ENCODE assay signal across 16 cellular contexts in genomic region chr4:61500883-61501282, GRCh38.
A peak's percentile ranks its signal among the peaks of the same experiment; 100 is the strongest.
DNase-seq lines count a peak whose midpoint lies in the region; TF ChIP-seq lines count a peak whose summit lies in the region.
"Had no signal": no experiment of that assay in that cellular context is flagged by ENCODE, and none has a peak within 500 bp of the region (broad histone marks: within the 10 kb centered on the region; RNA-seq: fewer than 3 reads in every experiment).

No MANE protein-coding gene starts in this region.

- H3K9me3 ChIP-seq in PC-9 (ENCODE audit: insufficient read depth, low read depth) (no peaks in the 10 kb centered on the region), fibroblast of lung (ENCODE audit: control insufficient read depth, insufficient read depth, low read depth, low read length) (no peaks in the 10 kb centered on the region), testis (no peaks in the 10 kb centered on the region)
- H3K9me3 ChIP-seq: lower lobe of right lung, pancreas had no signal

- CTCF ChIA-PET in PC-9 (lab: Charles Lee) (interaction anchor here (0.6 kb wide), 1 partner anchor 17 kb away, joined by 4 read pairs; no protein-coding TSS in a partner anchor), GM10248 (lab: Yijun Ruan, JAX) (no interaction called here)

- no peak overlapping the region for H3K4me2 ChIP-seq in PC-9
- H3K4me2 ChIP-seq in fibroblast of lung (ENCODE audit: extremely low read depth, insufficient read depth, low read length), result no peak overlapping the region

- H3K9ac ChIP-seq in fibroblast of lung (ENCODE audit: insufficient read depth, low read length), result no peak overlapping the region

- no peak for TF ChIP-seq POLR2A in testis (IDR thresholded peaks at IDR 0.05)

- peak; percentile 12 to 13 for DNase-seq in SHP77 (lab: John Stamatoyannopoulos, UW)
- no peak for DNase-seq in SHP77 treated with DMSO at 0.1 percent for 48 hours (lab: John Stamatoyannopoulos, UW)
- DNase-seq in PC-9, result no peak
- DNase-seq in fibroblast of lung (ENCODE audit: low read depth in 2 of 2), result peak; percentile 4 to 29
- DNase-seq in testis, result peak; percentile 29
- no peak for DNase-seq in T-helper 1 cell
- DNase-seq in GM10248 (ENCODE audit: extremely low spot score), result no peak
- DNase-seq in activated CD4-positive, CD25-positive, alpha-beta regulatory T cell treated with anti-CD3 and anti-CD28 coated beads, Interleukin-2, amount 50 U/mL, for 72 hours, result no peak
- DNase-seq: activated CD4-positive, alpha-beta T cell treated with anti-CD3 and anti-CD28 coated beads, Interleukin-2, amount 50 U/mL, for 4 hours; activated gamma-delta T cell treated with Interleukin-2 at 50 U/mL for 16 hours; DND-41; lower lobe of right lung; NCI-H345; pancreas; stimulated activated CD4-positive, alpha-beta T cell treated with anti-CD3 and anti-CD28 coated beads, Interleukin-4, amount 100 ng/mL, for 4 hours had no signal

- POLR2A ChIA-PET in PC-9 (lab: Charles Lee; ENCODE audit: unreplicated experiment), result no interaction called here
- POLR2A ChIA-PET in GM10248 (lab: Yijun Ruan, JAX), result no interaction called here

- H2AFZ ChIP-seq in PC-9 (no peak overlapping the region), fibroblast of lung (ENCODE audit: low read length) (no peak overlapping the region)

- TF ChIP-seq CTCF in PC-9 (conservative IDR thresholded peaks at IDR 0.05) (peak; percentile 25; the same call in 1 of the 2 replicates), fibroblast of lung (conservative IDR thresholded peaks at IDR 0.05 in 1 of 2, IDR thresholded peaks at IDR 0.05 in 1 of 2; ENCODE audit: low read depth in 1 of 2, low read length in 2 of 2) (peak in 1 of 2 donors; percentile 28), testis (IDR thresholded peaks at IDR 0.05) (no peak), GM10248 (IDR thresholded peaks at IDR 0.05; ENCODE audit: control extremely low read depth, extremely low read depth, low read depth, missing control alignments) (no peak)

- no peak overlapping the region for H3K4me3 ChIP-seq in PC-9
- no peak overlapping the region for H3K4me3 ChIP-seq in fibroblast of lung (replicated peaks in 1 of 4; ENCODE audit: control extremely low read depth in 1 of 4, insufficient read depth in 1 of 4, low read depth in 3 of 4, low read length in 4 of 4)
- H3K4me3 ChIP-seq in testis, result no peak overlapping the region
- H3K4me3 ChIP-seq: coronary artery, lower lobe of right lung, pancreas had no signal

- no peaks in the 10 kb centered on the region for H3F3A ChIP-seq in PC-9 (ENCODE audit: insufficient read depth, low read depth)

- no peaks in the 10 kb centered on the region for H3K36me3 ChIP-seq in PC-9 (ENCODE audit: low read depth)
- H3K36me3 ChIP-seq in fibroblast of lung (ENCODE audit: control insufficient read depth, insufficient read depth, low read length), result no peaks in the 10 kb centered on the region
- H3K36me3 ChIP-seq in testis (ENCODE audit: low read depth, missing control alignments), result no peaks in the 10 kb centered on the region
- H3K36me3 ChIP-seq: lower lobe of right lung, pancreas had no signal

- H3K9me2 ChIP-seq in PC-9 (ENCODE audit: insufficient read depth), result no peaks in the 10 kb centered on the region

- H4K20me1 ChIP-seq in PC-9 (ENCODE audit: insufficient read depth) (no peaks in the 10 kb centered on the region), fibroblast of lung (ENCODE audit: control insufficient read depth, extremely low read depth, insufficient read depth, low read length) (no peaks in the 10 kb centered on the region)

- H3K27me3 ChIP-seq in PC-9 (ENCODE audit: insufficient read depth, low read depth) (no peaks in the 10 kb centered on the region), fibroblast of lung (ENCODE audit: control insufficient read depth, insufficient read depth, low read length) (no peaks in the 10 kb centered on the region), testis (no peaks in the 10 kb centered on the region)
- H3K27me3 ChIP-seq: pancreas had no signal

- H3K79me2 ChIP-seq in PC-9 (ENCODE audit: low read depth) (no peaks in the 10 kb centered on the region), fibroblast of lung (ENCODE audit: control insufficient read depth, insufficient read depth, low read length) (no peaks in the 10 kb centered on the region)

- no peak overlapping the region for H3K27ac ChIP-seq in PC-9
- no peak overlapping the region for H3K27ac ChIP-seq in fibroblast of lung (ENCODE audit: insufficient read depth, low read length)
- no peak overlapping the region for H3K27ac ChIP-seq in testis
- H3K27ac ChIP-seq: coronary artery, lower lobe of right lung, pancreas had no signal

- intact Hi-C loops in PC-9 (cut with micrococcal nuclease; ENCODE audit: unreplicated experiment) (no loop called here), testis (cut with DNase I; ENCODE audit: low total_unique reads) (no loop called here)

- H3K4me1 ChIP-seq in PC-9 (replicated peaks; ENCODE audit: insufficient read depth) (no peaks in the 10 kb centered on the region), fibroblast of lung (ENCODE audit: control insufficient read depth, extremely low read depth, insufficient read depth, low read length) (no peaks in the 10 kb centered on the region), testis (no peaks in the 10 kb centered on the region)
- H3K4me1 ChIP-seq: lower lobe of right lung, pancreas had no signal

- BruUV-seq in PC-9 (replicated peaks; lab: Mats Ljungman, UMichigan), result no TSS peak

Comparison
In these comparisons a context has a peak if more than half of its experiments do, and no peak if none do; other contexts are left out.
1. DNase-seq: peak in SHP77 (2 of 2), fibroblast of lung (2 of 2) and testis (single experiment); none in SHP77 treated with DMSO at 0.1 percent for 48 hours (single experiment), PC-9 (0 of 2), T-helper 1 cell (0 of 5), GM10248 (single experiment) and activated CD4-positive, CD25-positive, alpha-beta regulatory T cell treated with anti-CD3 and anti-CD28 coated beads, Interleukin-2, amount 50 U/mL, for 72 hours (single experiment).